Comparison of ENCODE assay signal across 8 cellular contexts in genomic region chr3:14402304-14402811, GRCh38. TPM values are rescaled to one million over a fixed set of nuclear protein-coding genes. Genes with fewer than 3 reads are reported as not detected.
A peak's percentile ranks its signal among the peaks of the same experiment; 100 is the strongest.
DNase-seq lines count a peak whose midpoint lies in the region; ATAC-seq and TF ChIP-seq lines count a peak whose summit lies in the region.

Gene SLC6A6 (plus strand): TSS chr3:14402606. CDS start chr3:14443635, 41,029 bp downstream.

- peak within 1 kb of the TSS; percentile 21 for H2AK5ac ChIP-seq in mesenchymal stem cell (ENCODE audit: low read length, severe bottlenecking)

- H2AFZ ChIP-seq in mesenchymal stem cell (ENCODE audit: low read depth, low read length) = peak within 1 kb of the TSS; percentile 46

- H3K36me3 ChIP-seq in Caco-2 (ENCODE audit: control insufficient read depth, insufficient read depth, low read length) (peaks cover 2% of the 10 kb centered on the region; the same call in 1 of the 2 replicates), mesenchymal stem cell (ENCODE audit: control insufficient read depth in 1 of 2, insufficient read depth in 2 of 2, low read depth in 1 of 2, low read length in 2 of 2) (peaks cover 0 to 5% of the 10 kb centered on the region in 2 experiments)

- H3K4me1 Mint-ChIP-seq in Caco-2 (ENCODE audit: low read depth, unreplicated experiment) = peaks cover 10% of the 10 kb centered on the region
- peaks cover 43 to 47% of the 10 kb centered on the region in 2 donors for H3K4me1 Mint-ChIP-seq in effector memory CD8-positive, alpha-beta T cell (ENCODE audit: low read depth in 2 of 2)

- under 1% methylated on average over 42 of the region's 59 CpGs for WGBS in mesenchymal stem cell

- H3K4me3 ChIP-seq in Caco-2 (ENCODE audit: low read depth, low read length) = peak within 1 kb of the TSS; percentile 50
- H3K4me3 ChIP-seq in mesenchymal stem cell (ENCODE audit: insufficient read depth in 1 of 2, low read depth in 1 of 2, low read length in 2 of 2) = peak within 1 kb of the TSS; percentile 78 to 97

- peak within 1 kb of the TSS; percentile 90 for H2BK15ac ChIP-seq in mesenchymal stem cell (ENCODE audit: low read depth, poor library complexity, severe bottlenecking)

- peak within 1 kb of the TSS; percentile 77 for H3K4me2 ChIP-seq in mesenchymal stem cell (ENCODE audit: low read length, poor library complexity, severe bottlenecking)

- H3K79me1 ChIP-seq in mesenchymal stem cell (replicated peaks; ENCODE audit: low read length, poor library complexity, severe bottlenecking) = no peaks in the 10 kb centered on the region

- H3K27me3 Mint-ChIP-seq in Caco-2 (ENCODE audit: insufficient read depth, unreplicated experiment) = no peaks in the 10 kb centered on the region
- H3K27me3 Mint-ChIP-seq in effector memory CD8-positive, alpha-beta T cell = no peaks in the 10 kb centered on the region

- CTCF ChIA-PET in Caco-2 (lab: Charles Lee) = interaction anchor here (0.6 to 1.7 kb wide), 12 partner anchors 16 to 277 kb away, joined by 3 to 11 read pairs (median 4); partner anchors contain the start of genes LSM3 and XPC
- CTCF ChIA-PET in activated CD8-positive, alpha-beta memory T cell treated with anti-CD3 and anti-CD28 coated beads for 36 hours (lab: Charles Lee) = interaction anchor here (0.7 to 2.9 kb wide), 8 partner anchors 10 to 141 kb away, joined by 3 to 10 read pairs (median 3); no protein-coding TSS in a partner anchor

- peak; percentile 76 for ATAC-seq in effector memory CD8-positive, alpha-beta T cell (replicated peaks)

- H3K36me3 Mint-ChIP-seq in Caco-2 (ENCODE audit: insufficient read depth, unreplicated experiment) = peaks cover 35% of the 10 kb centered on the region
- peaks cover 37% of the 10 kb centered on the region for H3K36me3 Mint-ChIP-seq in effector memory CD8-positive, alpha-beta T cell (ENCODE audit: insufficient read depth)

- intact Hi-C loops in Caco-2 (cut with micrococcal nuclease; ENCODE audit: unreplicated experiment) = loop anchor here (1.0 to 10.0 kb wide), 5 partner anchors 16 to 199 kb away; no protein-coding TSS in a partner anchor

- H3K14ac ChIP-seq in mesenchymal stem cell (ENCODE audit: low read length in 2 of 2) = peak within 1 kb of the TSS in 1 of 2 experiments; percentile 92

- peak; percentile 50 to 75 for TF ChIP-seq CTCF in Caco-2 (IDR thresholded peaks at IDR 0.05; ENCODE audit: insufficient read depth in 1 of 2, low read depth in 1 of 2, low read length in 1 of 2, severe bottlenecking in 1 of 2, unreplicated experiment in 1 of 2)
- peak; percentile 48 for TF ChIP-seq CTCF in GM20000 (IDR thresholded peaks at IDR 0.05; ENCODE audit: extremely low read depth, missing control alignments)

- peak within 1 kb of the TSS in 1 of 2 experiments; percentile 1 for H3K23ac ChIP-seq in mesenchymal stem cell (ENCODE audit: low read length in 2 of 2)

- H4K8ac ChIP-seq in mesenchymal stem cell (ENCODE audit: low read length) = peak within 1 kb of the TSS; percentile 82

- peak within 1 kb of the TSS; percentile 85 for H3K9ac ChIP-seq in mesenchymal stem cell (ENCODE audit: low read length)

- peak within 1 kb of the TSS; percentile 61 to 94 for H2BK12ac ChIP-seq in mesenchymal stem cell (ENCODE audit: low read length in 2 of 2)

- peak within 1 kb of the TSS; percentile 55 for H3K27ac ChIP-seq in mesenchymal stem cell (ENCODE audit: low read length, poor library complexity, severe bottlenecking)

- peak within 1 kb of the TSS; percentile 97 for H3K27ac Mint-ChIP-seq in Caco-2 (ENCODE audit: unreplicated experiment)
- H3K27ac Mint-ChIP-seq in effector memory CD8-positive, alpha-beta T cell = peak within 1 kb of the TSS; percentile 94 to 96

- no peaks in the 10 kb centered on the region for H3K9me3 ChIP-seq in Caco-2
- H3K9me3 ChIP-seq in mesenchymal stem cell (ENCODE audit: control insufficient read depth, low read length) = no peaks in the 10 kb centered on the region

- BruUV-seq in Caco-2 (replicated peaks; lab: Mats Ljungman, UMichigan) = no TSS peak

- peak within 1 kb of the TSS; percentile 68 for H2BK120ac ChIP-seq in mesenchymal stem cell (ENCODE audit: low read depth, low read length)

- H3K4me3 Mint-ChIP-seq in Caco-2 (ENCODE audit: unreplicated experiment) = peak within 1 kb of the TSS; percentile 100
- peak within 1 kb of the TSS; percentile 95 to 96 for H3K4me3 Mint-ChIP-seq in effector memory CD8-positive, alpha-beta T cell

- DNase-seq in Caco-2 (peak; percentile 95 to 96), GM20000 (ENCODE audit: low spot score) (peak; percentile 97), HT1080 (ENCODE audit: low read depth) (peak; percentile 88), mesenchymal stem cell (peak; percentile 95)
- DNase-seq in NK-92 treated with Interleukin-12 subunit alpha and Interleukin-12 subunit beta, amount 100 ng/mL, for 24 hours (lab: John Stamatoyannopoulos, UW) = peak; percentile 62
- DNase-seq in effector memory CD8-positive, alpha-beta T cell = peak; percentile 85 to 89 (median 87)
- DNase-seq in stimulated activated CD8-positive, alpha-beta memory T cell treated with anti-CD3 and anti-CD28 coated beads, Interleukin-12 subunit alpha, Interleukin-12 subunit beta, amount 100 ng/mL, for 24 hours (ENCODE audit: extremely low read depth) = peak; percentile 86

- H4K91ac ChIP-seq in mesenchymal stem cell (ENCODE audit: low read length) = peak within 1 kb of the TSS; percentile 87

- POLR2A ChIA-PET in Caco-2 (lab: Charles Lee) = interaction anchor here (0.6 to 1.4 kb wide), 7 partner anchors 9 to 199 kb away, joined by 3 to 4 read pairs (median 3); no protein-coding TSS in a partner anchor
- POLR2A ChIA-PET in activated CD8-positive, alpha-beta memory T cell treated with anti-CD3 and anti-CD28 coated beads for 36 hours (lab: Charles Lee) = interaction anchor here (0.6 to 3.2 kb wide), 9 partner anchors 8 to 278 kb away, joined by 3 to 42 read pairs (median 4); partner anchors contain the start of genes CCDC174, CHCHD4, LSM3 and TMEM43

- H2BK5ac ChIP-seq in mesenchymal stem cell (ENCODE audit: low read depth, low read length, poor library complexity, severe bottlenecking) = peak within 1 kb of the TSS; percentile 80

- no peaks in the 10 kb centered on the region for H3K9me3 Mint-ChIP-seq in Caco-2 (ENCODE audit: unreplicated experiment)
- H3K9me3 Mint-ChIP-seq in effector memory CD8-positive, alpha-beta T cell = no peaks in the 10 kb centered on the region

- H3K4ac ChIP-seq in mesenchymal stem cell (ENCODE audit: low read depth in 1 of 2, low read length in 2 of 2) = peak within 1 kb of the TSS; percentile 66 to 77

- H3K18ac ChIP-seq in mesenchymal stem cell (ENCODE audit: low read depth in 1 of 2, low read length in 2 of 2) = peak within 1 kb of the TSS; percentile 77 to 93

- no peaks in the 10 kb centered on the region for H3K27me3 ChIP-seq in Caco-2 (replicated peaks; ENCODE audit: control insufficient read depth, insufficient read depth, low read length)
- peaks cover 0 to 4% of the 10 kb centered on the region in 2 experiments for H3K27me3 ChIP-seq in mesenchymal stem cell (ENCODE audit: control insufficient read depth in 1 of 2, insufficient read depth in 1 of 2, low read length in 2 of 2)

- H3K4me1 ChIP-seq in Caco-2 (peaks cover 10% of the 10 kb centered on the region; the same call in 1 of the 2 replicates), mesenchymal stem cell (ENCODE audit: control insufficient read depth, insufficient read depth, low read depth, low read length) (peaks cover 36% of the 10 kb centered on the region)

RNA-seq across cellular contexts. Expression of gene SLC6A6, which starts in this region (rescaled TPM):
- 49.6 and 55.3 TPM in 2 replicates for total RNA-seq in Caco-2 (2022)
- 36.3 and 40.1 TPM in 2 replicates for total RNA-seq in HT1080 (2014; rRNA removed; shearing (Covaris generic))
- polyA plus RNA-seq in HT1080 (2015; cell fraction: cytosol; rRNA removed) = 23.8 and 30.5 TPM in 2 replicates
- 99.9 and 112 TPM in 2 replicates for polyA plus RNA-seq in HT1080 (2015; cell fraction: nucleus; rRNA removed)
- total RNA-seq in activated CD8-positive, alpha-beta memory T cell treated with anti-CD3 and anti-CD28 coated beads for 36 hours = 10 to 100 TPM; 44.2 to 46.4 TPM
- 34.8 TPM for polyA plus RNA-seq in mesenchymal stem cell (2013, experiment 1 of 2)
- polyA plus RNA-seq in mesenchymal stem cell (2013, experiment 2 of 2) = 33.8 TPM

Comparison
In these comparisons a context has a peak if more than half of its experiments do, and no peak if none do; other contexts are left out.
1. Peak in every context shown above with its lines: DNase-seq, ATAC-seq, H3K4me3 ChIP-seq and H3K27ac ChIP-seq.